ENCODE assay signal across 8 cellular contexts in genomic region chr9:133992780-133993634, GRCh38. TPM values are rescaled to one million over a fixed set of nuclear protein-coding genes. Genes with fewer than 3 reads are reported as not detected.
DNase-seq lines count a peak whose midpoint lies in the region; ATAC-seq and TF ChIP-seq lines count a peak whose summit lies in the region.

No MANE protein-coding gene starts in this region.

- H3K27ac ChIP-seq in Karpas-422 (ENCODE audit: low read length) (no peak overlapping the region), neuronal stem cell (replicated peaks; ENCODE audit: low read length) (peak overlapping the region; percentile 43), suprapubic skin (peak overlapping the region; percentile 69)

- peak overlapping the region; percentile 97 for H3K4me2 ChIP-seq in Karpas-422 (ENCODE audit: low read depth, low read length, poor library complexity, severe bottlenecking)
- H3K4me2 ChIP-seq in neuronal stem cell (ENCODE audit: insufficient read depth, low read length, poor library complexity, severe bottlenecking), result peak overlapping the region; percentile 90

- peak in 1 of 2 donors; percentile 28 for TF ChIP-seq POLR2A in suprapubic skin (IDR thresholded peaks at IDR 0.05)

- peak overlapping the region; percentile 87 for H2BK120ac ChIP-seq in neuronal stem cell (ENCODE audit: low read depth, low read length)

- H3K9ac ChIP-seq in Karpas-422 (ENCODE audit: low read length) (peak overlapping the region; percentile 77), neuronal stem cell (ENCODE audit: low read depth, low read length, poor library complexity) (peak overlapping the region; percentile 90)

- H3K4me3 ChIP-seq in Karpas-422 (ENCODE audit: low read length) (peak overlapping the region; percentile 74), neuronal stem cell (ENCODE audit: low read length in 2 of 2) (peak overlapping the region; percentile 92 to 97), suprapubic skin (peak overlapping the region; percentile 68)

- DNase-seq in DMS 273 (lab: John Stamatoyannopoulos, UW; ENCODE audit: unreplicated experiment), result peak; percentile 87
- DNase-seq in Karpas-422, result peak; percentile 90
- DNase-seq in RPMI8226, result peak; percentile 88
- DNase-seq in activated T-helper 9 cell treated with anti-CD3 and anti-CD28 coated beads, Interleukin-2, amount 50 U/mL, for 16 hours (ENCODE audit: low read depth), result peak; percentile 61
- DNase-seq in fibroblast of the conjunctiva (ENCODE audit: low read depth), result peak; percentile 82
- DNase-seq in neuronal stem cell (ENCODE audit: low spot score), result peak; percentile 70
- DNase-seq in suprapubic skin (ENCODE audit: low spot score in 2 of 2), result peak; percentile 93 to 95

- no peak overlapping the region for H4K8ac ChIP-seq in neuronal stem cell (ENCODE audit: low read depth, low read length)

- peak overlapping the region; percentile 14 for H2BK12ac ChIP-seq in neuronal stem cell (ENCODE audit: low read length)

- ATAC-seq in GM21717 (IDR thresholded peaks at IDR 0.05; ENCODE audit: unreplicated experiment), result peak; percentile 44

- WGBS in neuronal stem cell (ENCODE audit: extremely low coverage in 2 of 2, insufficient read length in 2 of 2, insufficient replicate concordance in 1 of 2), 2 donors, result no CpG with 5 or more reads among the region's 74 CpGs
- WGBS in suprapubic skin, result no CpG with 5 or more reads among the region's 74 CpGs

- peak overlapping the region; percentile 71 for H2BK5ac ChIP-seq in neuronal stem cell (ENCODE audit: low read length)

- peak overlapping the region; percentile 75 for H3K14ac ChIP-seq in neuronal stem cell (ENCODE audit: low read length)

- peak overlapping the region; percentile 44 for H3K23ac ChIP-seq in neuronal stem cell (ENCODE audit: low read depth, low read length, poor library complexity)

- H4K91ac ChIP-seq in neuronal stem cell (ENCODE audit: low read depth, low read length, poor library complexity), result peak overlapping the region; percentile 92

- H2AK5ac ChIP-seq in neuronal stem cell (ENCODE audit: low read depth, low read length), result peak overlapping the region; percentile 100

- no peak for TF ChIP-seq EP300 in suprapubic skin (IDR thresholded peaks at IDR 0.05)

- peak in 1 of 2 donors; percentile 28 for TF ChIP-seq CTCF in suprapubic skin (IDR thresholded peaks at IDR 0.05)

- H3K4ac ChIP-seq in neuronal stem cell (ENCODE audit: low read length), result peak overlapping the region; percentile 53

- H2BK15ac ChIP-seq in neuronal stem cell (ENCODE audit: low read length), result no peak overlapping the region

- peak overlapping the region; percentile 98 for H3K18ac ChIP-seq in neuronal stem cell (ENCODE audit: low read length)

- H3K4me1 ChIP-seq in Karpas-422 (ENCODE audit: low read length), result peaks cover 14% of the 10 kb centered on the region
- peaks cover 21 to 25% of the 10 kb centered on the region in 2 donors for H3K4me1 ChIP-seq in neuronal stem cell (ENCODE audit: control insufficient read depth in 2 of 2, insufficient read depth in 1 of 2, low read depth in 1 of 2, low read length in 2 of 2)
- H3K4me1 ChIP-seq in suprapubic skin, result peaks cover 42% of the 10 kb centered on the region

- H3K9me2 ChIP-seq in Karpas-422 (replicated peaks; ENCODE audit: insufficient read depth, low read length), result no peaks in the 10 kb centered on the region

- H3K27me3 ChIP-seq in Karpas-422 (ENCODE audit: low read length) (no peaks in the 10 kb centered on the region), neuronal stem cell (ENCODE audit: control insufficient read depth in 3 of 3, insufficient read depth in 3 of 3, low read depth in 1 of 3, low read length in 3 of 3) (no peaks in the 10 kb centered on the region), suprapubic skin (peaks cover 11% of the 10 kb centered on the region)

- H2AFZ ChIP-seq in Karpas-422 (ENCODE audit: low read length) (peak overlapping the region; percentile 86), neuronal stem cell (ENCODE audit: low read length) (peak overlapping the region; percentile 96)

- no peaks in the 10 kb centered on the region for H3K9me3 ChIP-seq in Karpas-422 (ENCODE audit: low read length)
- H3K9me3 ChIP-seq in neuronal stem cell (replicated peaks in 1 of 2; ENCODE audit: control insufficient read depth in 2 of 2, insufficient read depth in 1 of 2, low read depth in 1 of 2, low read length in 2 of 2), result no peaks in the 10 kb centered on the region
- H3K9me3 ChIP-seq in suprapubic skin, result no peaks in the 10 kb centered on the region

- H3K79me2 ChIP-seq in Karpas-422 (ENCODE audit: low read length), result no peaks in the 10 kb centered on the region

- H4K20me1 ChIP-seq in Karpas-422 (ENCODE audit: insufficient read depth, low read depth, low read length), result peaks cover 34% of the 10 kb centered on the region

- peaks cover 19% of the 10 kb centered on the region for H3K79me1 ChIP-seq in neuronal stem cell (ENCODE audit: low read depth, low read length)

- H3K36me3 ChIP-seq in Karpas-422 (ENCODE audit: insufficient read depth, low read length) (no peaks in the 10 kb centered on the region), neuronal stem cell (replicated peaks in 1 of 2; ENCODE audit: control insufficient read depth in 2 of 2, insufficient read depth in 2 of 2, low read length in 2 of 2) (peaks cover under 1 to 3% of the 10 kb centered on the region in 2 donors), suprapubic skin (no peaks in the 10 kb centered on the region)

RNA-seq across cellular contexts. Expression of gene VAV2, which starts 0.9 kb away (rescaled TPM):
- total RNA-seq in Karpas-422 (2014; rRNA removed; shearing (Covaris generic); ENCODE audit: low replicate concordance), result 3.5 and 9.6 TPM in 2 replicates
- polyA plus RNA-seq in neuronal stem cell (2013, experiment 1 of 2), result 18.5 TPM
- polyA plus RNA-seq in neuronal stem cell (2013, experiment 2 of 2), result 18.8 TPM
- 10 to 100 TPM in 1 of 4 donors, 1 to 10 TPM in 3; 5.2 to 10.3 (median 6.4) TPM for total RNA-seq in suprapubic skin

RNA-seq across cellular contexts. Expression of gene BRD3OS, which starts 32.3 kb away (rescaled TPM):
- total RNA-seq in Karpas-422 (2014; rRNA removed; shearing (Covaris generic); ENCODE audit: low replicate concordance), result 41.0 and 49.5 TPM in 2 replicates
- polyA plus RNA-seq in neuronal stem cell (2013, experiment 1 of 2), result 33.0 TPM
- polyA plus RNA-seq in neuronal stem cell (2013, experiment 2 of 2), result 33.5 TPM
- total RNA-seq in suprapubic skin, result 10 to 100 TPM in 1 of 4 donors, 1 to 10 TPM in 3; 6.2 to 10.4 (median 9.5) TPM
